ENCODE assay signal across 1 cellular context in the genomic region with DNA sequence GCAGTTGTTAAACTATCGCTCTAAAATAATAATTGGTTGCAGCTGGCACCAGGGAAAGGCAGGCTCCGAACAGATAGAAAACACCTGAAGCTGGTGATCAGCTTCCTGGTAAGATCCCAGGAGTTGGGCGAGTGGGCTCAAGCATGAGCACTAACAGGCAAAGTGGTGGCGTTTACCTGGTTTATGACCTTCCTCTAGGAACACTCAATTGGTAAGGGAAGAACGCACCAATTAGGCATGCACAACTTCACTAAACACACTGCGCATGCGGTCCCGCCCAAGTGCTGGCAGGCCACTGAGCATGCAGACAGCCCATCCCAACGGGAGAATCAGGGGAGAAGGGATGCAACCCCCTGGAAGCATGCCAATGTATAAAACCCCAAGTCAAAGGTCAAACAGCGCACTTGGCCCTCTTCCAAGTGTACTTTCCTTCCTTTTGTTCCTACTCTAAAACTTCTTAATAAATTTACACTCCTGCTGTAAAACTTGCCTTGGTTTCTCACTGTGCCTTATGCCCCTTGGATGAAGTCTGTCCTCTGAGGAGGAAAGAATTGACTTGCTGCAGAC.
TF ChIP-seq lines count a peak whose summit lies in the region.

No MANE protein-coding gene starts in this region.

TF ChIP-seq in WTC11, 78 proteins besides CTCF, POLR2A, EP300 and RAD21 (continued from another document):
- TF ChIP-seq, protein P1, sequence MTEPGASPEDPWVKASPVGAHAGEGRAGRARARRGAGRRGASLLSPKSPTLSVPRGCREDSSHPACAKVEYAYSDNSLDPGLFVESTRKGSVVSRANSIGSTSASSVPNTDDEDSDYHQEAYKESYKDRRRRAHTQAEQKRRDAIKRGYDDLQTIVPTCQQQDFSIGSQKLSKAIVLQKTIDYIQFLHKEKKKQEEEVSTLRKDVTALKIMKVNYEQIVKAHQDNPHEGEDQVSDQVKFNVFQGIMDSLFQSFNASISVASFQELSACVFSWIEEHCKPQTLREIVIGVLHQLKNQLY (CRISPR knock-in tag; IDR thresholded peaks at IDR 0.05): no peak
- TF ChIP-seq, protein P2, sequence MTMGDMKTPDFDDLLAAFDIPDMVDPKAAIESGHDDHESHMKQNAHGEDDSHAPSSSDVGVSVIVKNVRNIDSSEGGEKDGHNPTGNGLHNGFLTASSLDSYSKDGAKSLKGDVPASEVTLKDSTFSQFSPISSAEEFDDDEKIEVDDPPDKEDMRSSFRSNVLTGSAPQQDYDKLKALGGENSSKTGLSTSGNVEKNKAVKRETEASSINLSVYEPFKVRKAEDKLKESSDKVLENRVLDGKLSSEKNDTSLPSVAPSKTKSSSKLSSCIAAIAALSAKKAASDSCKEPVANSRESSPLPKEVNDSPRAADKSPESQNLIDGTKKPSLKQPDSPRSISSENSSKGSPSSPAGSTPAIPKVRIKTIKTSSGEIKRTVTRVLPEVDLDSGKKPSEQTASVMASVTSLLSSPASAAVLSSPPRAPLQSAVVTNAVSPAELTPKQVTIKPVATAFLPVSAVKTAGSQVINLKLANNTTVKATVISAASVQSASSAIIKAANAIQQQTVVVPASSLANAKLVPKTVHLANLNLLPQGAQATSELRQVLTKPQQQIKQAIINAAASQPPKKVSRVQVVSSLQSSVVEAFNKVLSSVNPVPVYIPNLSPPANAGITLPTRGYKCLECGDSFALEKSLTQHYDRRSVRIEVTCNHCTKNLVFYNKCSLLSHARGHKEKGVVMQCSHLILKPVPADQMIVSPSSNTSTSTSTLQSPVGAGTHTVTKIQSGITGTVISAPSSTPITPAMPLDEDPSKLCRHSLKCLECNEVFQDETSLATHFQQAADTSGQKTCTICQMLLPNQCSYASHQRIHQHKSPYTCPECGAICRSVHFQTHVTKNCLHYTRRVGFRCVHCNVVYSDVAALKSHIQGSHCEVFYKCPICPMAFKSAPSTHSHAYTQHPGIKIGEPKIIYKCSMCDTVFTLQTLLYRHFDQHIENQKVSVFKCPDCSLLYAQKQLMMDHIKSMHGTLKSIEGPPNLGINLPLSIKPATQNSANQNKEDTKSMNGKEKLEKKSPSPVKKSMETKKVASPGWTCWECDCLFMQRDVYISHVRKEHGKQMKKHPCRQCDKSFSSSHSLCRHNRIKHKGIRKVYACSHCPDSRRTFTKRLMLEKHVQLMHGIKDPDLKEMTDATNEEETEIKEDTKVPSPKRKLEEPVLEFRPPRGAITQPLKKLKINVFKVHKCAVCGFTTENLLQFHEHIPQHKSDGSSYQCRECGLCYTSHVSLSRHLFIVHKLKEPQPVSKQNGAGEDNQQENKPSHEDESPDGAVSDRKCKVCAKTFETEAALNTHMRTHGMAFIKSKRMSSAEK (CRISPR knock-in tag; IDR thresholded peaks at IDR 0.05; ENCODE audit: borderline replicate concordance): no peak
- TF ChIP-seq, protein P3, sequence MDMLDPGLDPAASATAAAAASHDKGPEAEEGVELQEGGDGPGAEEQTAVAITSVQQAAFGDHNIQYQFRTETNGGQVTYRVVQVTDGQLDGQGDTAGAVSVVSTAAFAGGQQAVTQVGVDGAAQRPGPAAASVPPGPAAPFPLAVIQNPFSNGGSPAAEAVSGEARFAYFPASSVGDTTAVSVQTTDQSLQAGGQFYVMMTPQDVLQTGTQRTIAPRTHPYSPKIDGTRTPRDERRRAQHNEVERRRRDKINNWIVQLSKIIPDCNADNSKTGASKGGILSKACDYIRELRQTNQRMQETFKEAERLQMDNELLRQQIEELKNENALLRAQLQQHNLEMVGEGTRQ (CRISPR knock-in tag; IDR thresholded peaks at IDR 0.05): no peak
- TF ChIP-seq, protein P4, sequence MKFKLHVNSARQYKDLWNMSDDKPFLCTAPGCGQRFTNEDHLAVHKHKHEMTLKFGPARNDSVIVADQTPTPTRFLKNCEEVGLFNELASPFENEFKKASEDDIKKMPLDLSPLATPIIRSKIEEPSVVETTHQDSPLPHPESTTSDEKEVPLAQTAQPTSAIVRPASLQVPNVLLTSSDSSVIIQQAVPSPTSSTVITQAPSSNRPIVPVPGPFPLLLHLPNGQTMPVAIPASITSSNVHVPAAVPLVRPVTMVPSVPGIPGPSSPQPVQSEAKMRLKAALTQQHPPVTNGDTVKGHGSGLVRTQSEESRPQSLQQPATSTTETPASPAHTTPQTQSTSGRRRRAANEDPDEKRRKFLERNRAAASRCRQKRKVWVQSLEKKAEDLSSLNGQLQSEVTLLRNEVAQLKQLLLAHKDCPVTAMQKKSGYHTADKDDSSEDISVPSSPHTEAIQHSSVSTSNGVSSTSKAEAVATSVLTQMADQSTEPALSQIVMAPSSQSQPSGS (CRISPR knock-in tag; IDR thresholded peaks at IDR 0.05; ENCODE audit: borderline replicate concordance, low read depth): no peak
- TF ChIP-seq ETV6 (CRISPR knock-in tag; IDR thresholded peaks at IDR 0.05) (no peak), GRHL2 (CRISPR knock-in tag; IDR thresholded peaks at IDR 0.05; ENCODE audit: insufficient replicate concordance, severe bottlenecking) (no peak)
- TF ChIP-seq, protein P5, sequence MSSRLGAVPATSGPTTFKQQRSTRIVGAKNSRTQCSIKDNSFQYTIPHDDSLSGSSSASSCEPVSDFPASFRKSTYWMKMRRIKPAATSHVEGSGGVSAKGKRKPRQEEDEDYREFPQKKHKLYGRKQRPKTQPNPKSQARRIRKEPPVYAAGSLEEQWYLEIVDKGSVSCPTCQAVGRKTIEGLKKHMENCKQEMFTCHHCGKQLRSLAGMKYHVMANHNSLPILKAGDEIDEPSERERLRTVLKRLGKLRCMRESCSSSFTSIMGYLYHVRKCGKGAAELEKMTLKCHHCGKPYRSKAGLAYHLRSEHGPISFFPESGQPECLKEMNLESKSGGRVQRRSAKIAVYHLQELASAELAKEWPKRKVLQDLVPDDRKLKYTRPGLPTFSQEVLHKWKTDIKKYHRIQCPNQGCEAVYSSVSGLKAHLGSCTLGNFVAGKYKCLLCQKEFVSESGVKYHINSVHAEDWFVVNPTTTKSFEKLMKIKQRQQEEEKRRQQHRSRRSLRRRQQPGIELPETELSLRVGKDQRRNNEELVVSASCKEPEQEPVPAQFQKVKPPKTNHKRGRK (CRISPR knock-in tag; IDR thresholded peaks at IDR 0.05; ENCODE audit: borderline replicate concordance): no peak
- TF ChIP-seq, protein P6, sequence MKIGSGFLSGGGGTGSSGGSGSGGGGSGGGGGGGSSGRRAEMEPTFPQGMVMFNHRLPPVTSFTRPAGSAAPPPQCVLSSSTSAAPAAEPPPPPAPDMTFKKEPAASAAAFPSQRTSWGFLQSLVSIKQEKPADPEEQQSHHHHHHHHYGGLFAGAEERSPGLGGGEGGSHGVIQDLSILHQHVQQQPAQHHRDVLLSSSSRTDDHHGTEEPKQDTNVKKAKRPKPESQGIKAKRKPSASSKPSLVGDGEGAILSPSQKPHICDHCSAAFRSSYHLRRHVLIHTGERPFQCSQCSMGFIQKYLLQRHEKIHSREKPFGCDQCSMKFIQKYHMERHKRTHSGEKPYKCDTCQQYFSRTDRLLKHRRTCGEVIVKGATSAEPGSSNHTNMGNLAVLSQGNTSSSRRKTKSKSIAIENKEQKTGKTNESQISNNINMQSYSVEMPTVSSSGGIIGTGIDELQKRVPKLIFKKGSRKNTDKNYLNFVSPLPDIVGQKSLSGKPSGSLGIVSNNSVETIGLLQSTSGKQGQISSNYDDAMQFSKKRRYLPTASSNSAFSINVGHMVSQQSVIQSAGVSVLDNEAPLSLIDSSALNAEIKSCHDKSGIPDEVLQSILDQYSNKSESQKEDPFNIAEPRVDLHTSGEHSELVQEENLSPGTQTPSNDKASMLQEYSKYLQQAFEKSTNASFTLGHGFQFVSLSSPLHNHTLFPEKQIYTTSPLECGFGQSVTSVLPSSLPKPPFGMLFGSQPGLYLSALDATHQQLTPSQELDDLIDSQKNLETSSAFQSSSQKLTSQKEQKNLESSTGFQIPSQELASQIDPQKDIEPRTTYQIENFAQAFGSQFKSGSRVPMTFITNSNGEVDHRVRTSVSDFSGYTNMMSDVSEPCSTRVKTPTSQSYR (CRISPR knock-in tag; IDR thresholded peaks at IDR 0.05): no peak
